In the genomic region with DNA sequence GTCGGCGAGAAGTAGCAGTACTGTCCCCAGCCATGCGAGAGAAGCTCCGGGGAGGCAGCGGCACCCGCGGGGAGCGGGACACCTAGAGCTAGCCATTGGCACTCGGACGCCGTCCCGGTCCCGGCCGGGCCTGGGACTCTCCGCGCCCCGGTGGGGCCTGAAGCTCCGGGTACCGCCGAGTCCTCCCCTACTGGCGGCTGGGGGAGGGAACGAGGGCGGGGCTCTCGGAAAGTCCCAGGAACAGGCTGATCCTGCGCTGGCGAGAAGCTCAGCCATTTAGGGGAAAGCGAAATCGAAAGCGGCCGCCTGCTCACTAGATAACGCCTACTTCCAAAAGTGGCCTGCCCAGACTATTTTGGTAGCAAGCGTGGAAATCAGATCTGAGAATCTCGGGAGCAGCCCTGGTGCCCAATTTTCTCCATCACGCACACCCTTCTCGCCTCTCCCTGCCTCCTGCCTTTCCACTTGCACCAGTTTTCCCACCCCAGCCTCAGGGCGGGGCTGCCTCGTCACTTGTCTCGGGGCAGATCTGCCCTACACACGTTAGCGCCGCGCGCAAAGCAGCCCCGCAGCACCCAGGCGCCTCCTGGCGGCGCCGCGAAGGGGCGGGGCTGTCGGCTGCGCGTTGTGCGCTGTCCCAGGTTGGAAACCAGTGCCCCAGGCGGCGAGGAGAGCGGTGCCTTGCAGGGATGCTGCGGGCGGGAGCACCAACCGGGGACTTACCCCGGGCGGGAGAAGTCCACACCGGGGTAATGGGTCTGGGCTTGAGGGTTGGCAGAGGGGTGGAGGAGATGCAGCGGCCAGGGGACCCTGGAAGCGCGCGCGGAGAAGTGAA, we compare ENCODE assay signal across 8 cellular contexts. TPM values are rescaled to one million over a fixed set of nuclear protein-coding genes. Genes with fewer than 3 reads are reported as not detected.
DNase-seq lines count a peak whose midpoint lies in the region; ATAC-seq and TF ChIP-seq lines count a peak whose summit lies in the region.

A gene (plus strand): TSS at position 652 of the 835 bp plus-strand sequence. CDS start 38 bp downstream, at position 690.
A gene with protein sequence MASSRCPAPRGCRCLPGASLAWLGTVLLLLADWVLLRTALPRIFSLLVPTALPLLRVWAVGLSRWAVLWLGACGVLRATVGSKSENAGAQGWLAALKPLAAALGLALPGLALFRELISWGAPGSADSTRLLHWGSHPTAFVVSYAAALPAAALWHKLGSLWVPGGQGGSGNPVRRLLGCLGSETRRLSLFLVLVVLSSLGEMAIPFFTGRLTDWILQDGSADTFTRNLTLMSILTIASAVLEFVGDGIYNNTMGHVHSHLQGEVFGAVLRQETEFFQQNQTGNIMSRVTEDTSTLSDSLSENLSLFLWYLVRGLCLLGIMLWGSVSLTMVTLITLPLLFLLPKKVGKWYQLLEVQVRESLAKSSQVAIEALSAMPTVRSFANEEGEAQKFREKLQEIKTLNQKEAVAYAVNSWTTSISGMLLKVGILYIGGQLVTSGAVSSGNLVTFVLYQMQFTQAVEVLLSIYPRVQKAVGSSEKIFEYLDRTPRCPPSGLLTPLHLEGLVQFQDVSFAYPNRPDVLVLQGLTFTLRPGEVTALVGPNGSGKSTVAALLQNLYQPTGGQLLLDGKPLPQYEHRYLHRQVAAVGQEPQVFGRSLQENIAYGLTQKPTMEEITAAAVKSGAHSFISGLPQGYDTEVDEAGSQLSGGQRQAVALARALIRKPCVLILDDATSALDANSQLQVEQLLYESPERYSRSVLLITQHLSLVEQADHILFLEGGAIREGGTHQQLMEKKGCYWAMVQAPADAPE (minus strand): TSS at position 164 of the 835 bp plus-strand sequence. CDS start 68 bp downstream, at position 96.

- DNase-seq in NCI-H2029 (lab: John Stamatoyannopoulos, UW) (peak; percentile 83), UCSD-AML1 (lab: John Stamatoyannopoulos, UW; ENCODE audit: unreplicated experiment) (peak; percentile 95), skeletal muscle cell (ENCODE audit: low read depth) (peak; percentile 65)

- no peaks in the 10 kb centered on the region for H3K9me3 Mint-ChIP-seq in brain

- H3K4me3 ChIP-seq in iPS-11a (ENCODE audit: low read depth, low read length) = peak within 1 kb of the TSS; percentile 75
- H3K4me3 ChIP-seq in skeletal muscle cell (ENCODE audit: low read depth, low read length) = peak within 1 kb of the TSS; percentile 88

- peaks cover 23% of the 10 kb centered on the region for H3K4me1 Mint-ChIP-seq in brain

- peak within 1 kb of the TSS; percentile 94 to 99 (median 97) for H3K4me3 Mint-ChIP-seq in brain

- peak within 1 kb of the TSS; percentile 72 to 99 (median 98) for H3K27ac Mint-ChIP-seq in brain

- H3K36me3 Mint-ChIP-seq in brain = peaks cover 7% of the 10 kb centered on the region

- peak; percentile 87 for TF ChIP-seq CTCF in 22Rv1 (IDR thresholded peaks at IDR 0.05)
- TF ChIP-seq CTCF in brain (conservative IDR thresholded peaks at IDR 0.05) = peak; percentile 75 to 78

- H3K27ac ChIP-seq in 22Rv1 = peak within 1 kb of the TSS; percentile 77

- peak; percentile 98 for TF ChIP-seq POLR2A in GM18505 (IDR thresholded peaks at IDR 0.05; ENCODE audit: borderline replicate concordance, extremely low read depth, insufficient read depth, insufficient read length)

- peaks cover 85% of the 10 kb centered on the region for H3K27me3 Mint-ChIP-seq in brain

- peak; percentile 80 for ATAC-seq in GM18505 (IDR thresholded peaks at IDR 0.05; ENCODE audit: unreplicated experiment)
- peak; percentile 81 for ATAC-seq in HG02970 (IDR thresholded peaks at IDR 0.05; ENCODE audit: low FRiP score, unreplicated experiment)

RNA-seq across cellular contexts. Expression of the first gene that starts in this region (rescaled TPM):
- 16.7 TPM for polyA plus RNA-seq in brain (ENCODE audit: insufficient read depth, low read depth, low replicate concordance)

RNA-seq across cellular contexts. Expression of the second gene that starts in this region (rescaled TPM):
- 17.8 TPM for polyA plus RNA-seq in brain (ENCODE audit: insufficient read depth, low read depth, low replicate concordance)

Comparison
In these comparisons a context has a peak if more than half of its experiments do, and no peak if none do; other contexts are left out.
1. Peak in every context shown above with its lines: DNase-seq, ATAC-seq, H3K4me3 ChIP-seq and H3K27ac ChIP-seq.